Comparison of ENCODE assay signal across 7 cellular contexts in the genomic region with DNA sequence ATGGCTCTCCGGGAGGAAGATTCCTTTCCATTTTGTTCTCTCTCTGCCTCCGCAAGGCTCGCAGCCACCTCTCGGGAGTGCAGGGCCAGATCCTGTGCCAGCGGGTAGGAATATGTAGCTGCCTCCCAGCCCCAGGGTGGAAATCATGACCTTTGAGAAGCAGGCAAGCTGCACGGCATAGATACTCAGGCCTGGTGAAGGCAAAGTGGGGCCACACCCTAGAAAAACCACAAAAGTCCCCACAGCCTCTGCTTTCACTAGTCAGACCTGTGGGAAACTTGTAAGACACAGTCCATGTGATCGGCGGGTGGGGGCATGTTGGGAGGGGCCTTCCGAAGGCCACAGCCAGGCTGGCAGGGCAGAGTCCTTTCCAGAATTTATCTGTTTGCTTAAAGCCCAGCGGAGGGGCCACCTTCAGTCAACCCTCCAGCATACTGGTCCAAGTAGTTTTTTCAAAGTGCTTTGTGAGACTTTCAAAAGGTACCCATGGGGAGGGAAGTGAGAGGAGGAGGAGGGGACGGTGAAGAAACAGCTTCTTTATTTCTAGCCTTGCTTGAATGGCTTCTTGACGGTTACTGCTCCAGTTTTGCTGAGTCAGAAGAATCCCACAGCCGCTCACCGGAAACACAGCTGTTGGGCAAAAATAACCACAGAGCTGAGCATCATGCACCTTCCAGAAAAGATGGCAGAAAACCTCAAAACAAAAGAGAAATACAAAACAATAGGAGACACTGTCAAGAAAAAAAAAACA. TPM values are rescaled to one million over a fixed set of nuclear protein-coding genes. Genes with fewer than 3 reads are reported as not detected.
DNase-seq lines count a peak whose midpoint lies in the region; ATAC-seq and TF ChIP-seq lines count a peak whose summit lies in the region.

Gene MAP1LC3B2, plus strand, starts transcription at position 52 of the 751 bp plus-strand sequence. CDS start 16,562 bp downstream, outside the sequence.

- H3K27ac ChIP-seq in SK-N-MC (peak within 1 kb of the TSS; percentile 90), right cardiac atrium (ENCODE audit: low read length) (no peak within 1 kb of the TSS), gastrocnemius medialis (peak within 1 kb of the TSS; percentile 22 to 58 (median 42))

- H3K4me3 Mint-ChIP-seq in activated naive CD8-positive, alpha-beta T cell: peak within 1 kb of the TSS; percentile 85

- no peaks in the 10 kb centered on the region for H3K27me3 Mint-ChIP-seq in activated naive CD8-positive, alpha-beta T cell

- peak within 1 kb of the TSS; percentile 86 for H3K27ac Mint-ChIP-seq in activated naive CD8-positive, alpha-beta T cell

- peaks cover 4% of the 10 kb centered on the region; the same call in 1 of the 2 replicates for H3K9me3 ChIP-seq in SK-N-MC (ENCODE audit: low read depth, low read length)
- H3K9me3 ChIP-seq in right cardiac atrium (ENCODE audit: control insufficient read depth, low read length): no peaks in the 10 kb centered on the region
- H3K9me3 ChIP-seq in gastrocnemius medialis: no peaks in the 10 kb centered on the region

- WGBS in right cardiac atrium: 49% methylated on average over 14 of the region's 14 CpGs

- ATAC-seq in HG03139 (IDR thresholded peaks at IDR 0.05; ENCODE audit: unreplicated experiment) (peak; percentile 77), right cardiac atrium (peak; percentile 82 to 84), gastrocnemius medialis (peak in 1 of 2 donors; percentile 66)

- TF ChIP-seq CTCF in gastrocnemius medialis (IDR thresholded peaks at IDR 0.05 in 4 of 5, conservative IDR thresholded peaks at IDR 0.05 in 1 of 5): no peak

- H3K36me3 ChIP-seq in SK-N-MC (ENCODE audit: insufficient read depth, low read length) (no peaks in the 10 kb centered on the region), gastrocnemius medialis (no peaks in the 10 kb centered on the region)

- H3K9ac ChIP-seq in SK-N-MC (ENCODE audit: insufficient read length): peak within 1 kb of the TSS; percentile 46

- TF ChIP-seq POLR2A in GM19099 (IDR thresholded peaks at IDR 0.05; ENCODE audit: extremely low read depth, insufficient read length, low read depth) (peak; percentile 60), gastrocnemius medialis (IDR thresholded peaks at IDR 0.05) (no peak)

- H3K4me3 ChIP-seq in SK-N-MC: peak within 1 kb of the TSS; percentile 51
- no peak within 1 kb of the TSS for H3K4me3 ChIP-seq in right cardiac atrium (ENCODE audit: low read length)
- no peak within 1 kb of the TSS for H3K4me3 ChIP-seq in gastrocnemius medialis

- peaks cover 4% of the 10 kb centered on the region for H3K36me3 Mint-ChIP-seq in activated naive CD8-positive, alpha-beta T cell

- peaks cover 4% of the 10 kb centered on the region for H3K9me3 Mint-ChIP-seq in activated naive CD8-positive, alpha-beta T cell (ENCODE audit: low read depth)

- H3K27me3 ChIP-seq in right cardiac atrium (ENCODE audit: control insufficient read depth, insufficient read depth) (no peaks in the 10 kb centered on the region), gastrocnemius medialis (no peaks in the 10 kb centered on the region)

- intact Hi-C loops in right cardiac atrium (cut with DNase I) (no loop called here), gastrocnemius medialis (cut with DNase I; ENCODE audit: low total_unique reads) (no loop called here)

- in situ Hi-C loops in gastrocnemius medialis (cut with MboI; ENCODE audit: low sequenced_read_pairs in 4 of 4): no loop called here

- H3K4me1 Mint-ChIP-seq in activated naive CD8-positive, alpha-beta T cell (ENCODE audit: low read depth): peaks cover 38% of the 10 kb centered on the region

- H3K4me1 ChIP-seq in right cardiac atrium (ENCODE audit: control insufficient read depth, insufficient read depth, low read length): no peaks in the 10 kb centered on the region
- H3K4me1 ChIP-seq in gastrocnemius medialis: peaks cover 11 to 12% of the 10 kb centered on the region in 2 donors

- DNase-seq in SK-N-MC (ENCODE audit: low read depth, low spot score) (peak; percentile 65), right cardiac atrium (peak; percentile 42 to 68 (median 59)), gastrocnemius medialis (peak; percentile 31 to 46), NCI-H2029 (lab: John Stamatoyannopoulos, UW) (no peak)

RNA-seq across cellular contexts. Expression of gene MAP1LC3B2, which starts in this region (rescaled TPM):
- total RNA-seq in right cardiac atrium (1 to 10 TPM; 1.9 to 2.7 (median 2.2) TPM), gastrocnemius medialis (1 to 10 TPM in 3 of 4 donors, under 1 TPM in 1; 0.68 to 2.5 (median 1.4) TPM)
- 2.9 TPM for polyA plus RNA-seq in right cardiac atrium
